8 cellular contexts compared by ENCODE assay signal in genomic region chr11:236774-237767, GRCh38. TPM values are rescaled to one million over a fixed set of nuclear protein-coding genes. Genes with fewer than 3 reads are reported as not detected.
DNase-seq lines count a peak whose midpoint lies in the region; ATAC-seq and TF ChIP-seq lines count a peak whose summit lies in the region.

PSMD13 (plus strand) TSS chr11:236976; CDS start chr11:237050, 74 bp downstream.

- H3K4me3 ChIP-seq in fibroblast of the aortic adventitia (ENCODE audit: low read depth, low read length): peak within 1 kb of the TSS; percentile 78

- H3K27ac Mint-ChIP-seq in IgD-negative memory B cell (peak within 1 kb of the TSS; percentile 97 to 100 (median 97)), nephron (peak within 1 kb of the TSS; percentile 95 to 99 (median 96))
- peak within 1 kb of the TSS; percentile 99 for H3K27ac Mint-ChIP-seq in stimulated activated naive CD8-positive, alpha-beta T cell treated with anti-CD3 and anti-CD28 coated beads, Interleukin-15, Interleukin-2, amounts not matched to agents 100 ng/mL and 50 ng/mL, for 24 hours

- H3K27me3 Mint-ChIP-seq in IgD-negative memory B cell (no peaks in the 10 kb centered on the region), nephron (ENCODE audit: low read depth) (no peaks in the 10 kb centered on the region)
- no peaks in the 10 kb centered on the region for H3K27me3 Mint-ChIP-seq in stimulated activated naive CD8-positive, alpha-beta T cell treated with anti-CD3 and anti-CD28 coated beads, Interleukin-15, Interleukin-2, amounts not matched to agents 100 ng/mL and 50 ng/mL, for 24 hours

- peak; percentile 73 for ATAC-seq in GM21515 (IDR thresholded peaks at IDR 0.05; ENCODE audit: unreplicated experiment)

- TF ChIP-seq CTCF in fibroblast of the aortic adventitia (IDR thresholded peaks at IDR 0.05; ENCODE audit: insufficient read depth, low read length) (no peak), nephron (IDR thresholded peaks at IDR 0.05; ENCODE audit: unreplicated experiment in 3 of 3) (peak in 1 of 3 experiments; percentile 6)

- DNase-seq in DMS153 treated with DMSO at 0.1 percent for 48 hours (lab: John Stamatoyannopoulos, UW; ENCODE audit: unreplicated experiment) (peak; percentile 25), RKO (ENCODE audit: low spot score) (peak; percentile 94), fibroblast of the aortic adventitia (ENCODE audit: low read depth) (peak; percentile 73)
- DNase-seq in activated T-helper 9 cell treated with anti-CD3 and anti-CD28 coated beads, Interleukin-2, amount 50 U/mL, for 16 hours (ENCODE audit: low read depth): peak; percentile 86

- H3K9me3 Mint-ChIP-seq in IgD-negative memory B cell: no peaks in the 10 kb centered on the region
- no peaks in the 10 kb centered on the region for H3K9me3 Mint-ChIP-seq in nephron
- H3K9me3 Mint-ChIP-seq in stimulated activated naive CD8-positive, alpha-beta T cell treated with anti-CD3 and anti-CD28 coated beads, Interleukin-15, Interleukin-2, amounts not matched to agents 100 ng/mL and 50 ng/mL, for 24 hours: no peaks in the 10 kb centered on the region

- H3K4me1 Mint-ChIP-seq in IgD-negative memory B cell (peaks cover 12 to 30% (median 27%) of the 10 kb centered on the region in 3 donors), nephron (peaks cover 23% of the 10 kb centered on the region)
- peaks cover 57% of the 10 kb centered on the region for H3K4me1 Mint-ChIP-seq in stimulated activated naive CD8-positive, alpha-beta T cell treated with anti-CD3 and anti-CD28 coated beads, Interleukin-15, Interleukin-2, amounts not matched to agents 100 ng/mL and 50 ng/mL, for 24 hours (ENCODE audit: low read depth)

- H3K36me3 Mint-ChIP-seq in IgD-negative memory B cell: peaks cover 3% of the 10 kb centered on the region
- peaks cover 23% of the 10 kb centered on the region for H3K36me3 Mint-ChIP-seq in nephron (ENCODE audit: low read depth)
- H3K36me3 Mint-ChIP-seq in stimulated activated naive CD8-positive, alpha-beta T cell treated with anti-CD3 and anti-CD28 coated beads, Interleukin-15, Interleukin-2, amounts not matched to agents 100 ng/mL and 50 ng/mL, for 24 hours (ENCODE audit: low read depth): peaks cover 35% of the 10 kb centered on the region

- H3K4me3 Mint-ChIP-seq in IgD-negative memory B cell (peak within 1 kb of the TSS; percentile 91 to 100 (median 99)), nephron (peak within 1 kb of the TSS; percentile 98 to 100 (median 99))
- H3K4me3 Mint-ChIP-seq in stimulated activated naive CD8-positive, alpha-beta T cell treated with anti-CD3 and anti-CD28 coated beads, Interleukin-15, Interleukin-2, amounts not matched to agents 100 ng/mL and 50 ng/mL, for 24 hours: peak within 1 kb of the TSS; percentile 94

RNA-seq across cellular contexts. Expression of gene PSMD13, which starts in this region (rescaled TPM):
- polyA plus RNA-seq in IgD-negative memory B cell: 179 TPM
- 96.9 and 121 TPM in 2 replicates for total RNA-seq in fibroblast of the aortic adventitia (ENCODE audit: low replicate concordance)

Comparison
In these comparisons a context has a peak if more than half of its experiments do, and no peak if none do; other contexts are left out.
1. Peak in every context shown above with its lines: DNase-seq, ATAC-seq and H3K4me3 ChIP-seq.
2. DNase-seq: peak in every context shown above with its lines; median percentile 94 in RKO; 86 in activated T-helper 9 cell treated with anti-CD3 and anti-CD28 coated beads, Interleukin-2, amount 50 U/mL, for 16 hours; 73 in fibroblast of the aortic adventitia; 25 in DMS153 treated with DMSO at 0.1 percent for 48 hours.